ENCODE assay signal across 10 cellular contexts in the genomic region with DNA sequence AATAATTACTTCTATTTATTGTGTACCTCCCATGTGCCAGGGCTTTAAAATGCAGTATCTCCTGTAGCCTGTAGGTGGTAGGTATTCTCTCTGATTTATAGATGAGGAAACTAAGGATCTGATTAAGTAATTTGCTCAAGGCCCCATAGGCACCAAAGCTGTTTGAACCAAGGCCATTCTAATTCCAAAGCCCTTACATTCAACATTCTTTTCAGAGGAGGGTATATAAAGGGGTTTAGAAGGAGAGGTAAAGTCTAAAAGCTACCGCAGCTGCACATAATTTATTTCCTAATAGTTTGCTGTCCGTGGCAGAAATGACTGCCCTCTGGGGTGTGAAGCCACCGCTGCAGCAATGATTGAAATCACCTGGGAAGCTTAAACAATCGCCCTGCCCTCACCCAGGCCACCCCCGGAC.
DNase-seq lines count a peak whose midpoint lies in the region; ATAC-seq, FAIRE-seq and TF ChIP-seq lines count a peak whose summit lies in the region.
"Had no signal": no experiment of that assay in that cellular context is flagged by ENCODE, and none has a peak within 500 bp of the region (broad histone marks: within the 10 kb centered on the region; RNA-seq: fewer than 3 reads in every experiment).

No MANE protein-coding gene starts in this region.

- H3K27ac ChIP-seq in keratinocyte (ENCODE audit: control insufficient read depth, insufficient read depth, low read length): no peak overlapping the region
- H3K27ac ChIP-seq: thyroid gland had no signal

- no peaks in the 10 kb centered on the region for H3K9me1 ChIP-seq in keratinocyte (ENCODE audit: control insufficient read depth, extremely low read depth, insufficient read depth, low read length)

- FAIRE-seq in keratinocyte (lab: Jason Lieb, UNC): no peak

- no peak overlapping the region for H3K4me2 ChIP-seq in keratinocyte (ENCODE audit: control insufficient read depth, extremely low read depth, insufficient read depth, low read depth, low read length)

- H3K4me1 ChIP-seq in keratinocyte (ENCODE audit: control insufficient read depth, extremely low read depth, insufficient read depth, low read length): no peaks in the 10 kb centered on the region
- H3K4me1 ChIP-seq: thyroid gland had no signal

- TF ChIP-seq CTCF in WI38 (IDR thresholded peaks at IDR 0.05; ENCODE audit: low read depth, low read length) (peak; percentile 4; the same call in 1 of the 2 replicates), keratinocyte (optimal IDR thresholded peaks at IDR 0.05 in 1 of 3, IDR thresholded peaks at IDR 0.05 in 1 of 3, conservative IDR thresholded peaks at IDR 0.05 in 1 of 3; ENCODE audit: extremely low read depth in 1 of 3, insufficient read depth in 2 of 3, low read length in 3 of 3) (peak in 2 of 3 experiments; percentile 21 to 37)

- H3K4me1 Mint-ChIP-seq in activated naive CD4-positive, alpha-beta T cell treated with anti-CD3 and anti-CD28 coated beads, Interleukin-2, amount 10 ng/mL, durations not matched to agents 7 days and 5 days: no peaks in the 10 kb centered on the region
- no peaks in the 10 kb centered on the region for H3K4me1 Mint-ChIP-seq in stimulated activated effector memory CD8-positive, alpha-beta T cell treated with anti-CD3 and anti-CD28 coated beads, Interleukin-12 subunit alpha, Interleukin-12 subunit beta, amount 100 ng/mL, for 72 hours

- dilution Hi-C loops in keratinocyte (cut with MboI; ENCODE audit: extremely low pct_ligation_motif_present, low sequenced_read_pairs): no loop called here

- CTCF ChIA-PET in activated naive CD4-positive, alpha-beta T cell treated with anti-CD3 and anti-CD28 coated beads, Interleukin-2, amount 10 ng/mL, durations not matched to agents 7 days and 5 days (lab: Charles Lee): interaction anchor here (0.7 to 2.2 kb wide), 5 partner anchors 13 to 301 kb away, joined by 3 to 6 read pairs (median 3); no protein-coding TSS in a partner anchor

- ATAC-seq in stimulated activated effector memory CD8-positive, alpha-beta T cell treated with anti-CD3 and anti-CD28 coated beads, Interleukin-12 subunit alpha, Interleukin-12 subunit beta, amount 100 ng/mL, for 72 hours: no peak

- H2AFZ ChIP-seq in keratinocyte (ENCODE audit: control insufficient read depth, low read length): no peak overlapping the region

- no peak overlapping the region for H3K4me3 Mint-ChIP-seq in activated naive CD4-positive, alpha-beta T cell treated with anti-CD3 and anti-CD28 coated beads, Interleukin-2, amount 10 ng/mL, durations not matched to agents 7 days and 5 days
- H3K4me3 Mint-ChIP-seq in stimulated activated effector memory CD8-positive, alpha-beta T cell treated with anti-CD3 and anti-CD28 coated beads, Interleukin-12 subunit alpha, Interleukin-12 subunit beta, amount 100 ng/mL, for 72 hours: no peak overlapping the region

- no peaks in the 10 kb centered on the region for H3K36me3 Mint-ChIP-seq in activated naive CD4-positive, alpha-beta T cell treated with anti-CD3 and anti-CD28 coated beads, Interleukin-2, amount 10 ng/mL, durations not matched to agents 7 days and 5 days
- no peaks in the 10 kb centered on the region for H3K36me3 Mint-ChIP-seq in stimulated activated effector memory CD8-positive, alpha-beta T cell treated with anti-CD3 and anti-CD28 coated beads, Interleukin-12 subunit alpha, Interleukin-12 subunit beta, amount 100 ng/mL, for 72 hours

- no peak overlapping the region for H3K4me3 ChIP-seq in H7 (ENCODE audit: insufficient read depth, low read depth, low read length)
- H3K4me3 ChIP-seq in WI38 (ENCODE audit: low read depth, low read length): no peak overlapping the region
- H3K4me3 ChIP-seq in keratinocyte (ENCODE audit: control insufficient read depth in 2 of 3, extremely low read depth in 1 of 3, insufficient read depth in 2 of 3, low read depth in 1 of 3, low read length in 3 of 3): no peak overlapping the region
- H3K4me3 ChIP-seq: thyroid gland had no signal

- in situ Hi-C loops in ACHN (cut with HindIII; ENCODE audit: low pct_ligation_motif_present, low pct_unique_long_range_greater_than_20kb, low sequenced_read_pairs): no loop called here

- no peaks in the 10 kb centered on the region for H3K36me3 ChIP-seq in H7 (replicated peaks; ENCODE audit: control insufficient read depth, insufficient read depth, low read length)
- H3K36me3 ChIP-seq in keratinocyte (ENCODE audit: control insufficient read depth in 2 of 2, extremely low read depth in 1 of 2, insufficient read depth in 2 of 2, low read length in 2 of 2): peaks cover 0 to 5% of the 10 kb centered on the region in 2 experiments
- H3K36me3 ChIP-seq: thyroid gland had no signal

- H3K27ac Mint-ChIP-seq in activated naive CD4-positive, alpha-beta T cell treated with anti-CD3 and anti-CD28 coated beads, Interleukin-2, amount 10 ng/mL, durations not matched to agents 7 days and 5 days: no peak overlapping the region
- no peak overlapping the region for H3K27ac Mint-ChIP-seq in stimulated activated effector memory CD8-positive, alpha-beta T cell treated with anti-CD3 and anti-CD28 coated beads, Interleukin-12 subunit alpha, Interleukin-12 subunit beta, amount 100 ng/mL, for 72 hours

- no peaks in the 10 kb centered on the region for H3K27me3 Mint-ChIP-seq in activated naive CD4-positive, alpha-beta T cell treated with anti-CD3 and anti-CD28 coated beads, Interleukin-2, amount 10 ng/mL, durations not matched to agents 7 days and 5 days

- H3K9me3 ChIP-seq in keratinocyte (ENCODE audit: control insufficient read depth, low read depth, low read length): no peaks in the 10 kb centered on the region
- H3K9me3 ChIP-seq: thyroid gland had no signal

- H3K79me2 ChIP-seq in keratinocyte (ENCODE audit: control insufficient read depth, insufficient read depth, low read length): no peaks in the 10 kb centered on the region

- no peak overlapping the region for H3K9ac ChIP-seq in keratinocyte (ENCODE audit: control insufficient read depth, extremely low read depth, insufficient read depth, low read length)

- H4K20me1 ChIP-seq in keratinocyte (ENCODE audit: control insufficient read depth, extremely low read depth, insufficient read depth, low read length): no peaks in the 10 kb centered on the region

- H3K9me3 Mint-ChIP-seq in activated naive CD4-positive, alpha-beta T cell treated with anti-CD3 and anti-CD28 coated beads, Interleukin-2, amount 10 ng/mL, durations not matched to agents 7 days and 5 days: no peaks in the 10 kb centered on the region
- no peaks in the 10 kb centered on the region for H3K9me3 Mint-ChIP-seq in stimulated activated effector memory CD8-positive, alpha-beta T cell treated with anti-CD3 and anti-CD28 coated beads, Interleukin-12 subunit alpha, Interleukin-12 subunit beta, amount 100 ng/mL, for 72 hours

- DNase-seq in ACHN (peak; percentile 23), H7 (peak; percentile 38), keratinocyte (ENCODE audit: low read depth, low spot score) (no peak), foreskin melanocyte (no peak)
- DNase-seq in activated naive CD4-positive, alpha-beta T cell treated with anti-CD3 and anti-CD28 coated beads, Interleukin-2, amount 10 ng/mL, durations not matched to agents 7 days and 5 days: no peak
- DNase-seq in stimulated activated naive CD4-positive, alpha-beta T cell treated with Interleukin-2 at 50 U/mL for 16 hours (lab: John Stamatoyannopoulos, UW): no peak
- no peak for DNase-seq in stimulated activated effector memory CD8-positive, alpha-beta T cell treated with anti-CD3 and anti-CD28 coated beads, Interleukin-12 subunit alpha, Interleukin-12 subunit beta, amount 100 ng/mL, for 72 hours (ENCODE audit: low spot score in 2 of 2)
- DNase-seq: activated effector memory CD4-positive, alpha-beta T cell treated with Interleukin-2 at 50 U/mL for 16 hours; thyroid gland had no signal

- H3K27me3 ChIP-seq in H7 (ENCODE audit: control insufficient read depth, insufficient read depth, low read length) (no peaks in the 10 kb centered on the region), keratinocyte (ENCODE audit: control insufficient read depth, extremely low read depth, insufficient read depth, low read length) (no peaks in the 10 kb centered on the region)
- H3K27me3 ChIP-seq: thyroid gland had no signal

Comparison
In these comparisons a context has a peak if more than half of its experiments do, and no peak if none do; other contexts are left out.
1. DNase-seq: peak in ACHN (single experiment) and H7 (single experiment); none in keratinocyte (single experiment), activated naive CD4-positive, alpha-beta T cell treated with anti-CD3 and anti-CD28 coated beads, Interleukin-2, amount 10 ng/mL, durations not matched to agents 7 days and 5 days (single experiment), stimulated activated naive CD4-positive, alpha-beta T cell treated with Interleukin-2 at 50 U/mL for 16 hours (single experiment), stimulated activated effector memory CD8-positive, alpha-beta T cell treated with anti-CD3 and anti-CD28 coated beads, Interleukin-12 subunit alpha, Interleukin-12 subunit beta, amount 100 ng/mL, for 72 hours (0 of 2) and foreskin melanocyte (single experiment).